In genomic region chr17:68981288-68981687, GRCh38 we compare ENCODE assay signal across 10 cellular contexts. TPM values are rescaled to one million over a fixed set of nuclear protein-coding genes. Genes with fewer than 3 reads are reported as not detected.
DNase-seq lines count a peak whose midpoint lies in the region; ATAC-seq, FAIRE-seq and TF ChIP-seq lines count a peak whose summit lies in the region.
"Had no signal": no experiment of that assay in that cellular context is flagged by ENCODE, and none has a peak within 500 bp of the region (broad histone marks: within the 10 kb centered on the region; RNA-seq: fewer than 3 reads in every experiment).

No MANE protein-coding gene starts in this region.

- intact Hi-C loops in dorsolateral prefrontal cortex (cut with DNase I) = no loop called here

- H3K36me3 ChIP-seq in MM.1S (replicated peaks; ENCODE audit: insufficient read depth, low read length) (no peaks in the 10 kb centered on the region), small intestine (ENCODE audit: control insufficient read depth in 2 of 2, insufficient read depth in 2 of 2, low read length in 2 of 2) (no peaks in the 10 kb centered on the region)

- ATAC-seq in GM18873 (IDR thresholded peaks at IDR 0.05; ENCODE audit: low FRiP score, unreplicated experiment) (peak; percentile 46), HG03039 (IDR thresholded peaks at IDR 0.05; ENCODE audit: unreplicated experiment) (no peak), omental fat pad (ENCODE audit: low FRiP score) (no peak)
- ATAC-seq: GM23338 had no signal

- H3K4me3 ChIP-seq in MM.1S (ENCODE audit: low read length) (no peak overlapping the region), fibroblast of the aortic adventitia (ENCODE audit: low read depth, low read length) (no peak overlapping the region), small intestine (ENCODE audit: low read depth in 1 of 2, low read length in 2 of 2) (no peak overlapping the region), dorsolateral prefrontal cortex (no peak overlapping the region)
- H3K4me3 ChIP-seq: GM23338 had no signal

- no peaks in the 10 kb centered on the region for H4K20me1 ChIP-seq in MM.1S (ENCODE audit: insufficient read depth, low read length)

- H3K4me2 ChIP-seq in MM.1S (ENCODE audit: low read depth, low read length) = peak overlapping the region; percentile 86; the same call in 1 of the 2 replicates
- H3K4me2 ChIP-seq: GM23338 had no signal

- H3K9me3 ChIP-seq in MM.1S (replicated peaks; ENCODE audit: insufficient read depth, low read length) = no peaks in the 10 kb centered on the region
- no peaks in the 10 kb centered on the region for H3K9me3 ChIP-seq in small intestine (ENCODE audit: control insufficient read depth, low read depth)

- 16 to 28% (median 16%) methylated on average over 2 of the region's 2 CpGs for WGBS in small intestine, 3 donors

- H3K4me1 ChIP-seq in MM.1S (ENCODE audit: low read length) (no peaks in the 10 kb centered on the region; the same call in 1 of the 2 replicates), small intestine (ENCODE audit: control insufficient read depth in 2 of 2, insufficient read depth in 1 of 2, low read depth in 1 of 2, low read length in 1 of 2) (peaks cover 0 to 2% of the 10 kb centered on the region in 2 donors)

- no peak for FAIRE-seq in small intestine (lab: Jason Lieb, UNC)

- no peaks in the 10 kb centered on the region for H3K79me2 ChIP-seq in MM.1S (ENCODE audit: low read length)

- no peak overlapping the region for H2AFZ ChIP-seq in MM.1S (ENCODE audit: low read length)
- H2AFZ ChIP-seq: GM23338 had no signal

- H3K27me3 ChIP-seq in MM.1S (replicated peaks; ENCODE audit: insufficient read depth, low read length) (no peaks in the 10 kb centered on the region), small intestine (ENCODE audit: control insufficient read depth in 2 of 2, insufficient read depth in 2 of 2, low read length in 2 of 2) (no peaks in the 10 kb centered on the region), dorsolateral prefrontal cortex (no peaks in the 10 kb centered on the region)

- TF ChIP-seq CTCF in MM.1S (IDR thresholded peaks at IDR 0.05; ENCODE audit: low read length) (no peak), fibroblast of the aortic adventitia (IDR thresholded peaks at IDR 0.05; ENCODE audit: insufficient read depth, low read length) (no peak), dorsolateral prefrontal cortex (IDR thresholded peaks at IDR 0.05 in 54 of 56, conservative IDR thresholded peaks at IDR 0.05 in 2 of 56; ENCODE audit: low read depth in 1 of 56, partially characterized antibody in 56 of 56) (no peak), omental fat pad (IDR thresholded peaks at IDR 0.05) (no peak)

- H3F3A ChIP-seq in MM.1S (ENCODE audit: insufficient read depth, low read length) = no peaks in the 10 kb centered on the region

- no peaks in the 10 kb centered on the region for H3K9me2 ChIP-seq in MM.1S (replicated peaks; ENCODE audit: insufficient read depth, low read length)

- H3K27ac ChIP-seq in MM.1S (ENCODE audit: low read length) (no peak overlapping the region), small intestine (ENCODE audit: low read depth in 1 of 2, low read length in 1 of 2) (no peak overlapping the region), dorsolateral prefrontal cortex (no peak overlapping the region)

- peak; percentile 53 for DNase-seq in MM.1S
- peak; percentile 88 for DNase-seq in fibroblast of the aortic adventitia (ENCODE audit: low read depth)
- DNase-seq in small intestine = peak; percentile 10
- DNase-seq in SKM-1 treated with dmso at 0.1 percent for 144 hours (lab: John Stamatoyannopoulos, UW; ENCODE audit: unreplicated experiment) = no peak
- no peak for DNase-seq in dorsolateral prefrontal cortex
- DNase-seq in omental fat pad (ENCODE audit: low spot score) = no peak
- DNase-seq: activated effector memory CD4-positive, alpha-beta T cell treated with Interleukin-2 at 50 U/mL for 16 hours had no signal

- no peak overlapping the region for H3K9ac ChIP-seq in MM.1S (ENCODE audit: low read length)

RNA-seq across cellular contexts. Expression of gene ABCA8, which starts 26.1 kb away (rescaled TPM):
- total RNA-seq in fibroblast of the aortic adventitia (ENCODE audit: low replicate concordance) (93.5 and 231 TPM in 2 replicates), dorsolateral prefrontal cortex (100 to 1,000 TPM in 39 of 120 experiments, 10 to 100 TPM in 81; 12.2 to 285 (median 71.5) TPM), omental fat pad (100 to 1,000 TPM in 3 of 4 donors, 10 to 100 TPM in 1; 49.8 to 302 (median 143) TPM)
- polyA plus RNA-seq in small intestine = 1 to 10 TPM in 2 of 3 donors, not detected in 1; 1.9 to 7.7 TPM
- total RNA-seq: GM23338 had no signal
- polyA plus RNA-seq: GM23338 had no signal

Comparison
In these comparisons a context has a peak if more than half of its experiments do, and no peak if none do; other contexts are left out.
1. DNase-seq: peak in MM.1S (single experiment), fibroblast of the aortic adventitia (single experiment) and small intestine (single experiment); none in SKM-1 treated with dmso at 0.1 percent for 144 hours (single experiment), dorsolateral prefrontal cortex (0 of 10) and omental fat pad (single experiment).